In the genomic region with DNA sequence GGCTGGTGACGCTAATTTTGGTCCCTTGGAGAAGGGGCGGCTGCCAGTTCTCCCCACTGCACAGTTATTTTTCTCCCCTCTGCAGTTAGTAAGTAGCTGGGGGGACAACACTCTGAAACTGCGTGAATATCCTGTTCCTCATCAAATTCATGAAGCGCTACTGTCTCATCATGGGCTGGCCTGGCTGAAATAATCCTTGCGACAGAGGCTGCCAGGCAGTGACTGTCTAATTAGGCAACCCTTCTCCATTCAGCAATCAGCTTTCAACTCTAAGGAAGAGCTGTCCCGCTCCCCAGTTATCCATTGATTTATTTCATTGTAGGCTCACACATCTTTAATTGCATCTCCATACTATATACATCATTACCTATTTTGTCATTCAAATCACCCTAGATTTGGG, we compare ENCODE assay signal across 1 cellular context.
TF ChIP-seq lines count a peak whose summit lies in the region.

No MANE protein-coding gene starts in this region.

TF ChIP-seq in WTC11, 78 proteins besides CTCF, POLR2A, EP300 and RAD21 (continued from another document):
- TF ChIP-seq, protein P1, sequence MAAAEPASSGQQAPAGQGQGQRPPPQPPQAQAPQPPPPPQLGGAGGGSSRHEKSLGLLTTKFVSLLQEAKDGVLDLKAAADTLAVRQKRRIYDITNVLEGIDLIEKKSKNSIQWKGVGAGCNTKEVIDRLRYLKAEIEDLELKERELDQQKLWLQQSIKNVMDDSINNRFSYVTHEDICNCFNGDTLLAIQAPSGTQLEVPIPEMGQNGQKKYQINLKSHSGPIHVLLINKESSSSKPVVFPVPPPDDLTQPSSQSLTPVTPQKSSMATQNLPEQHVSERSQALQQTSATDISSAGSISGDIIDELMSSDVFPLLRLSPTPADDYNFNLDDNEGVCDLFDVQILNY (CRISPR knock-in tag; IDR thresholded peaks at IDR 0.05) = no peak
- TF ChIP-seq NFYB (CRISPR knock-in tag; conservative IDR thresholded peaks at IDR 0.05; ENCODE audit: low read depth) (no peak), ZNF423 (CRISPR knock-in tag; IDR thresholded peaks at IDR 0.05) (no peak), GRHL2 (CRISPR knock-in tag; IDR thresholded peaks at IDR 0.05; ENCODE audit: insufficient replicate concordance, severe bottlenecking) (no peak)
